1 cellular context compared by ENCODE assay signal in the genomic region with DNA sequence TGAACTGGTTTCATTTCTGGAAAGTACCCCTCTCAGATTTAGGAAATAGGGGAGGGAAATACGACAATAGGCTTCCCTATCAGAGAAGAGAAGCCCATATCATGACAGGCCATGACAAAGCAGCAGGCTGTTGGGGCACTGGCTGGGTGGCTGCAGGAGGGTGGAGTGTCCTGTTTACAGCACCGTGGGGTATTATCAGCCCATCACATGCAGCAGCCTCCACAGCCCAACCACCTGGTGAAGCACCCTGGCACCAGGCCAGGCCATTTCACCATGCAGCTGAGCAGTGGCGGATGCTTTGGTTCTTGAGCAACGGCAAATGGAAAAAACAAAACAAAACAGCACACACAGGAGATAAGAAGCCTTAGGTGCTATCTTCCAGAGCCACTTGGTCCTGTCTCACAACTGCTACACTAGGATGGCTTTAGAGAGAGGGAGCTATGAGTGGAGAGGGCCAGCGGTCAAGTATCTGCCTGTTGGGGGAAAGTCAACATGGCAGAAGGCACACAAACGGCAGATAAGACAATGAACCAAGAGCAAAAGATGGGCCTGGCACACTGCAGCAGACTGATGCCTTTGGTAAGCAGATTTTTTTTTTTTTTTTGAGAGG.
TF ChIP-seq lines count a peak whose summit lies in the region.

No MANE protein-coding gene starts in this region.

TF ChIP-seq in K562, 482 proteins besides CTCF, POLR2A, EP300 and RAD21 (continued from another document and continues in another):
- TF ChIP-seq PRPF4 (IDR thresholded peaks at IDR 0.05; ENCODE audit: insufficient read depth, low read depth, low read length, poor library complexity, severe bottlenecking): no peak
- peak; percentile 99 for TF ChIP-seq ZNF584 (CRISPR knock-in tag; IDR thresholded peaks at IDR 0.05; ENCODE audit: low read depth)
- TF ChIP-seq XRCC5 (IDR thresholded peaks at IDR 0.05; ENCODE audit: low read depth, low read length): peak; percentile 63
- TF ChIP-seq NFIC (IDR thresholded peaks at IDR 0.05): peak; percentile 100
- TF ChIP-seq HMG20A (CRISPR knock-in tag; conservative IDR thresholded peaks at IDR 0.05): no peak
- TF ChIP-seq XRCC3 (IDR thresholded peaks at IDR 0.05): no peak
- TF ChIP-seq SIN3A (IDR thresholded peaks at IDR 0.05; ENCODE audit: borderline replicate concordance in 2 of 2, control insufficient read depth in 1 of 2, low read depth in 2 of 2, low read length in 2 of 2): peak; percentile 58 to 78; a peak in 2 of 4 replicates
- peak; percentile 52; the same call in 1 of the 2 replicates for TF ChIP-seq HIVEP1 (CRISPR knock-in tag; IDR thresholded peaks at IDR 0.05)
- no peak; the same call in none of the 2 replicates for TF ChIP-seq NR4A1 (CRISPR knock-in tag; IDR thresholded peaks at IDR 0.05)
- peak; percentile 97 for TF ChIP-seq NR4A1 (tag; IDR thresholded peaks at IDR 0.05)
- TF ChIP-seq, protein P1, sequence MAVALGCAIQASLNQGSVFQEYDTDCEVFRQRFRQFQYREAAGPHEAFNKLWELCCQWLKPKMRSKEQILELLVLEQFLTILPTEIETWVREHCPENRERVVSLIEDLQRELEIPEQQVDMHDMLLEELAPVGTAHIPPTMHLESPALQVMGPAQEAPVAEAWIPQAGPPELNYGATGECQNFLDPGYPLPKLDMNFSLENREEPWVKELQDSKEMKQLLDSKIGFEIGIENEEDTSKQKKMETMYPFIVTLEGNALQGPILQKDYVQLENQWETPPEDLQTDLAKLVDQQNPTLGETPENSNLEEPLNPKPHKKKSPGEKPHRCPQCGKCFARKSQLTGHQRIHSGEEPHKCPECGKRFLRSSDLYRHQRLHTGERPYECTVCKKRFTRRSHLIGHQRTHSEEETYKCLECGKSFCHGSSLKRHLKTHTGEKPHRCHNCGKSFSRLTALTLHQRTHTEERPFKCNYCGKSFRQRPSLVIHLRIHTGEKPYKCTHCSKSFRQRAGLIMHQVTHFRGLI (CRISPR knock-in tag; IDR thresholded peaks at IDR 0.05): peak; percentile 94
- TF ChIP-seq POLR2B (IDR thresholded peaks at IDR 0.05; ENCODE audit: low read depth, partially characterized antibody): peak; percentile 42
- peak; percentile 23; the same call in 1 of the 2 replicates for TF ChIP-seq PHF8 (IDR thresholded peaks at IDR 0.05; ENCODE audit: borderline replicate concordance, low read length)
- no peak for TF ChIP-seq FIP1L1 (IDR thresholded peaks at IDR 0.05; ENCODE audit: low read depth, low read length, poor library complexity, severe bottlenecking)
- TF ChIP-seq U2AF2 (optimal IDR thresholded peaks at IDR 0.05; ENCODE audit: low read depth, low read length): no peak
- TF ChIP-seq, protein P2, sequence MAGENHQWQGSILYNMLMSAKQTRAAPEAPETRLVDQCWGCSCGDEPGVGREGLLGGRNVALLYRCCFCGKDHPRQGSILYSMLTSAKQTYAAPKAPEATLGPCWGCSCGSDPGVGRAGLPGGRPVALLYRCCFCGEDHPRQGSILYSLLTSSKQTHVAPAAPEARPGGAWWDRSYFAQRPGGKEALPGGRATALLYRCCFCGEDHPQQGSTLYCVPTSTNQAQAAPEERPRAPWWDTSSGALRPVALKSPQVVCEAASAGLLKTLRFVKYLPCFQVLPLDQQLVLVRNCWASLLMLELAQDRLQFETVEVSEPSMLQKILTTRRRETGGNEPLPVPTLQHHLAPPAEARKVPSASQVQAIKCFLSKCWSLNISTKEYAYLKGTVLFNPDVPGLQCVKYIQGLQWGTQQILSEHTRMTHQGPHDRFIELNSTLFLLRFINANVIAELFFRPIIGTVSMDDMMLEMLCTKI (IDR thresholded peaks at IDR 0.05; ENCODE audit: partially characterized antibody): no peak
- TF ChIP-seq HDAC1 (IDR thresholded peaks at IDR 0.05): peak; percentile 24 to 99; a peak in 3 of 4 replicates
- no peak for TF ChIP-seq NR3C1 (CRISPR knock-in tag; IDR thresholded peaks at IDR 0.05)
- no peak for TF ChIP-seq RBM25 (IDR thresholded peaks at IDR 0.05; ENCODE audit: low read depth, low read length, severe bottlenecking)
- no peak; the same call in 1 of the 2 replicates for TF ChIP-seq SUPT5H (IDR thresholded peaks at IDR 0.05)
- TF ChIP-seq ZKSCAN3 (CRISPR knock-in tag; IDR thresholded peaks at IDR 0.05): no peak
- peak; percentile 100 for TF ChIP-seq FOXP1 (CRISPR knock-in tag; IDR thresholded peaks at IDR 0.05)
- peak; percentile 87 for TF ChIP-seq ZNF212 (CRISPR knock-in tag; IDR thresholded peaks at IDR 0.05)
- TF ChIP-seq, protein P3, sequence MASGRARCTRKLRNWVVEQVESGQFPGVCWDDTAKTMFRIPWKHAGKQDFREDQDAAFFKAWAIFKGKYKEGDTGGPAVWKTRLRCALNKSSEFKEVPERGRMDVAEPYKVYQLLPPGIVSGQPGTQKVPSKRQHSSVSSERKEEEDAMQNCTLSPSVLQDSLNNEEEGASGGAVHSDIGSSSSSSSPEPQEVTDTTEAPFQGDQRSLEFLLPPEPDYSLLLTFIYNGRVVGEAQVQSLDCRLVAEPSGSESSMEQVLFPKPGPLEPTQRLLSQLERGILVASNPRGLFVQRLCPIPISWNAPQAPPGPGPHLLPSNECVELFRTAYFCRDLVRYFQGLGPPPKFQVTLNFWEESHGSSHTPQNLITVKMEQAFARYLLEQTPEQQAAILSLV (tag; IDR thresholded peaks at IDR 0.05): peak; percentile 97
- TF ChIP-seq ZNF197 (CRISPR knock-in tag; IDR thresholded peaks at IDR 0.05; ENCODE audit: low read depth): peak; percentile 98
- TF ChIP-seq CBX3 (IDR thresholded peaks at IDR 0.05; ENCODE audit: borderline replicate concordance in 1 of 2, low read length in 2 of 2): peak in 1 of 2 experiments; percentile 79; a peak in 1 of 3 replicates
- no peak for TF ChIP-seq XRCC4 (IDR thresholded peaks at IDR 0.05; ENCODE audit: extremely low read depth, insufficient read depth, insufficient read length)
- TF ChIP-seq, protein P4, sequence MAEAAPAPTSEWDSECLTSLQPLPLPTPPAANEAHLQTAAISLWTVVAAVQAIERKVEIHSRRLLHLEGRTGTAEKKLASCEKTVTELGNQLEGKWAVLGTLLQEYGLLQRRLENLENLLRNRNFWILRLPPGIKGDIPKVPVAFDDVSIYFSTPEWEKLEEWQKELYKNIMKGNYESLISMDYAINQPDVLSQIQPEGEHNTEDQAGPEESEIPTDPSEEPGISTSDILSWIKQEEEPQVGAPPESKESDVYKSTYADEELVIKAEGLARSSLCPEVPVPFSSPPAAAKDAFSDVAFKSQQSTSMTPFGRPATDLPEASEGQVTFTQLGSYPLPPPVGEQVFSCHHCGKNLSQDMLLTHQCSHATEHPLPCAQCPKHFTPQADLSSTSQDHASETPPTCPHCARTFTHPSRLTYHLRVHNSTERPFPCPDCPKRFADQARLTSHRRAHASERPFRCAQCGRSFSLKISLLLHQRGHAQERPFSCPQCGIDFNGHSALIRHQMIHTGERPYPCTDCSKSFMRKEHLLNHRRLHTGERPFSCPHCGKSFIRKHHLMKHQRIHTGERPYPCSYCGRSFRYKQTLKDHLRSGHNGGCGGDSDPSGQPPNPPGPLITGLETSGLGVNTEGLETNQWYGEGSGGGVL (CRISPR knock-in tag; IDR thresholded peaks at IDR 0.05): no peak
- TF ChIP-seq TEAD2 (tag; IDR thresholded peaks at IDR 0.05): no peak
- TF ChIP-seq, protein P5, sequence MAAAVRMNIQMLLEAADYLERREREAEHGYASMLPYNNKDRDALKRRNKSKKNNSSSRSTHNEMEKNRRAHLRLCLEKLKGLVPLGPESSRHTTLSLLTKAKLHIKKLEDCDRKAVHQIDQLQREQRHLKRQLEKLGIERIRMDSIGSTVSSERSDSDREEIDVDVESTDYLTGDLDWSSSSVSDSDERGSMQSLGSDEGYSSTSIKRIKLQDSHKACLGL (CRISPR knock-in tag; IDR thresholded peaks at IDR 0.05; ENCODE audit: borderline replicate concordance, poor library complexity, severe bottlenecking): no peak
- TF ChIP-seq ZNF217 (CRISPR knock-in tag; IDR thresholded peaks at IDR 0.05): no peak
- TF ChIP-seq SMAD4 (CRISPR knock-in tag; conservative IDR thresholded peaks at IDR 0.05): peak; percentile 99
- TF ChIP-seq, protein P6, sequence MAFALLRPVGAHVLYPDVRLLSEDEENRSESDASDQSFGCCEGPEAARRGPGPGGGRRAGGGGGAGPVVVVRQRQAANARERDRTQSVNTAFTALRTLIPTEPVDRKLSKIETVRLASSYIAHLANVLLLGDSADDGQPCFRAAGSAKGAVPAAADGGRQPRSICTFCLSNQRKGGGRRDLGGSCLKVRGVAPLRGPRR (CRISPR knock-in tag; IDR thresholded peaks at IDR 0.05): no peak; the same call in 1 of the 2 replicates
- TF ChIP-seq HOXB6 (CRISPR knock-in tag; IDR thresholded peaks at IDR 0.05; ENCODE audit: borderline replicate concordance): no peak; the same call in 1 of the 2 replicates
- TF ChIP-seq NFIX (CRISPR knock-in tag; IDR thresholded peaks at IDR 0.05; ENCODE audit: low read depth): peak; percentile 90
- TF ChIP-seq, protein P7, sequence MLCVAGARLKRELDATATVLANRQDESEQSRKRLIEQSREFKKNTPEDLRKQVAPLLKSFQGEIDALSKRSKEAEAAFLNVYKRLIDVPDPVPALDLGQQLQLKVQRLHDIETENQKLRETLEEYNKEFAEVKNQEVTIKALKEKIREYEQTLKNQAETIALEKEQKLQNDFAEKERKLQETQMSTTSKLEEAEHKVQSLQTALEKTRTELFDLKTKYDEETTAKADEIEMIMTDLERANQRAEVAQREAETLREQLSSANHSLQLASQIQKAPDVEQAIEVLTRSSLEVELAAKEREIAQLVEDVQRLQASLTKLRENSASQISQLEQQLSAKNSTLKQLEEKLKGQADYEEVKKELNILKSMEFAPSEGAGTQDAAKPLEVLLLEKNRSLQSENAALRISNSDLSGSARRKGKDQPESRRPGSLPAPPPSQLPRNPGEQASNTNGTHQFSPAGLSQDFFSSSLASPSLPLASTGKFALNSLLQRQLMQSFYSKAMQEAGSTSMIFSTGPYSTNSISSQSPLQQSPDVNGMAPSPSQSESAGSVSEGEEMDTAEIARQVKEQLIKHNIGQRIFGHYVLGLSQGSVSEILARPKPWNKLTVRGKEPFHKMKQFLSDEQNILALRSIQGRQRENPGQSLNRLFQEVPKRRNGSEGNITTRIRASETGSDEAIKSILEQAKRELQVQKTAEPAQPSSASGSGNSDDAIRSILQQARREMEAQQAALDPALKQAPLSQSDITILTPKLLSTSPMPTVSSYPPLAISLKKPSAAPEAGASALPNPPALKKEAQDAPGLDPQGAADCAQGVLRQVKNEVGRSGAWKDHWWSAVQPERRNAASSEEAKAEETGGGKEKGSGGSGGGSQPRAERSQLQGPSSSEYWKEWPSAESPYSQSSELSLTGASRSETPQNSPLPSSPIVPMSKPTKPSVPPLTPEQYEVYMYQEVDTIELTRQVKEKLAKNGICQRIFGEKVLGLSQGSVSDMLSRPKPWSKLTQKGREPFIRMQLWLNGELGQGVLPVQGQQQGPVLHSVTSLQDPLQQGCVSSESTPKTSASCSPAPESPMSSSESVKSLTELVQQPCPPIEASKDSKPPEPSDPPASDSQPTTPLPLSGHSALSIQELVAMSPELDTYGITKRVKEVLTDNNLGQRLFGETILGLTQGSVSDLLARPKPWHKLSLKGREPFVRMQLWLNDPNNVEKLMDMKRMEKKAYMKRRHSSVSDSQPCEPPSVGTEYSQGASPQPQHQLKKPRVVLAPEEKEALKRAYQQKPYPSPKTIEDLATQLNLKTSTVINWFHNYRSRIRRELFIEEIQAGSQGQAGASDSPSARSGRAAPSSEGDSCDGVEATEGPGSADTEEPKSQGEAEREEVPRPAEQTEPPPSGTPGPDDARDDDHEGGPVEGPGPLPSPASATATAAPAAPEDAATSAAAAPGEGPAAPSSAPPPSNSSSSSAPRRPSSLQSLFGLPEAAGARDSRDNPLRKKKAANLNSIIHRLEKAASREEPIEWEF (CRISPR knock-in tag; IDR thresholded peaks at IDR 0.05): peak; percentile 98
- TF ChIP-seq MCM5 (IDR thresholded peaks at IDR 0.05; ENCODE audit: low read depth): no peak
- peak; percentile 99 for TF ChIP-seq ZNF175 (CRISPR knock-in tag; IDR thresholded peaks at IDR 0.05; ENCODE audit: low read depth)
- peak; percentile 88 for TF ChIP-seq ZNF76 (CRISPR knock-in tag; IDR thresholded peaks at IDR 0.05; ENCODE audit: borderline replicate concordance)
- TF ChIP-seq PPARD (CRISPR knock-in tag; IDR thresholded peaks at IDR 0.05): no peak
